Comparison of ENCODE assay signal across 18 cellular contexts in genomic region chr17:43849116-43849515, GRCh38. TPM values are rescaled to one million over a fixed set of nuclear protein-coding genes. Genes with fewer than 3 reads are reported as not detected.
DNase-seq lines count a peak whose midpoint lies in the region; ATAC-seq, FAIRE-seq and TF ChIP-seq lines count a peak whose summit lies in the region.
"Had no signal": no experiment of that assay in that cellular context is flagged by ENCODE, and none has a peak within 500 bp of the region (broad histone marks: within the 10 kb centered on the region; RNA-seq: fewer than 3 reads in every experiment).

No MANE protein-coding gene starts in this region.

- H3K4me1 ChIP-seq in heart left ventricle (peaks cover 0 to 25% (median 8%) of the 10 kb centered on the region in 12 donors), right atrium auricular region (peaks cover 0 to 15% of the 10 kb centered on the region in 2 donors), Peyer's patch (no peaks in the 10 kb centered on the region), ovary (ENCODE audit: insufficient read depth) (no peaks in the 10 kb centered on the region)

- intact Hi-C loops in heart left ventricle (cut with DNase I), result loop anchor here in 8 of 10 donors (5.0 to 10.0 kb wide), 4 partner anchors 67 to 154 kb away; partner anchors contain the start of genes CFAP97D1 (in 2 of the 8) and DUSP3 (in 2 of the 8)
- intact Hi-C loops in posterior vena cava (cut with DNase I), result loop anchor here in 1 of 2 donors (10.0 kb wide), 1 partner anchor 154 kb away; no protein-coding TSS in a partner anchor
- intact Hi-C loops in ovary (cut with DNase I), result loop anchor here in 1 of 4 donors (10.0 kb wide), 2 partner anchors 74 to 154 kb away; partner anchors contain the start of gene DUSP3

- H3K9me3 ChIP-seq in heart left ventricle (no peaks in the 10 kb centered on the region), right atrium auricular region (no peaks in the 10 kb centered on the region), Peyer's patch (no peaks in the 10 kb centered on the region), ovary (no peaks in the 10 kb centered on the region)
- H3K9me3 ChIP-seq: BLaER1 treated with 17β-estradiol and CSF1 and Interleukin-3, amounts not matched to agents 10 nM and 100 nM; HAP-1 had no signal

- TF ChIP-seq POLR2A in heart left ventricle (IDR thresholded peaks at IDR 0.05) (no peak), Peyer's patch (IDR thresholded peaks at IDR 0.05) (no peak), ovary (IDR thresholded peaks at IDR 0.05) (no peak)

- H3K27ac ChIP-seq in heart left ventricle, result peak overlapping the region in 6 of 12 donors; percentile 9 to 81 (median 73)
- H3K27ac ChIP-seq in right atrium auricular region, result no peak overlapping the region
- no peak overlapping the region for H3K27ac ChIP-seq in Peyer's patch
- no peak overlapping the region for H3K27ac ChIP-seq in ovary
- H3K27ac ChIP-seq: BLaER1 treated with 17β-estradiol and CSF1 and Interleukin-3, amounts not matched to agents 10 nM and 100 nM had no signal

- TF ChIP-seq CTCF in heart left ventricle (IDR thresholded peaks at IDR 0.05) (no peak), right atrium auricular region (IDR thresholded peaks at IDR 0.05) (no peak), Peyer's patch (IDR thresholded peaks at IDR 0.05) (no peak), ovary (IDR thresholded peaks at IDR 0.05) (no peak)

- FAIRE-seq in urothelium cell line (lab: Jason Lieb, UNC), result peak; percentile 50
- FAIRE-seq: GM19239 had no signal

- 84 to 94% (median 91%) methylated on average over 3 to 8 of the region's 8 CpGs for WGBS in heart left ventricle, 4 donors
- 91 to 93% (median 93%) methylated on average over 8 of the region's 8 CpGs for WGBS in ovary, 3 donors

- no peaks in the 10 kb centered on the region for H3K27me3 ChIP-seq in heart left ventricle
- H3K27me3 ChIP-seq in right atrium auricular region, result no peaks in the 10 kb centered on the region
- no peaks in the 10 kb centered on the region for H3K27me3 ChIP-seq in Peyer's patch
- no peaks in the 10 kb centered on the region for H3K27me3 ChIP-seq in ovary
- H3K27me3 ChIP-seq: BLaER1 treated with 17β-estradiol and CSF1 and Interleukin-3, amounts not matched to agents 10 nM and 100 nM had no signal

- H3K36me3 ChIP-seq in heart left ventricle, result no peaks in the 10 kb centered on the region
- H3K36me3 ChIP-seq in right atrium auricular region, result no peaks in the 10 kb centered on the region
- no peaks in the 10 kb centered on the region for H3K36me3 ChIP-seq in Peyer's patch
- no peaks in the 10 kb centered on the region for H3K36me3 ChIP-seq in ovary
- H3K36me3 ChIP-seq: BLaER1 treated with 17β-estradiol and CSF1 and Interleukin-3, amounts not matched to agents 10 nM and 100 nM; HAP-1 had no signal

- no peak for TF ChIP-seq EP300 in ovary (IDR thresholded peaks at IDR 0.05)

- ATAC-seq in heart left ventricle, result no peak
- ATAC-seq in HG02571 (IDR thresholded peaks at IDR 0.05; ENCODE audit: unreplicated experiment), result no peak

- H3K4me3 ChIP-seq in heart left ventricle, result peak overlapping the region in 11 of 12 donors; percentile 23 to 58 (median 47)
- H3K4me3 ChIP-seq in right atrium auricular region, result peak overlapping the region in 1 of 2 donors; percentile 37
- H3K4me3 ChIP-seq in Peyer's patch, result no peak overlapping the region
- no peak overlapping the region for H3K4me3 ChIP-seq in ovary
- H3K4me3 ChIP-seq: BLaER1 treated with 17β-estradiol and CSF1 and Interleukin-3, amounts not matched to agents 10 nM and 100 nM; HAP-1 had no signal

- DNase-seq in heart left ventricle, result no peak
- no peak for DNase-seq in right atrium auricular region (ENCODE audit: low spot score)
- DNase-seq in Peyer's patch, result peak in 2 of 3 donors; percentile 23 to 28
- DNase-seq in posterior vena cava (ENCODE audit: low spot score), result peak; percentile 52
- no peak for DNase-seq in urothelium cell line (ENCODE audit: low spot score)
- DNase-seq in ovary, result no peak
- DNase-seq: ACHN; CD4-positive, CD25-positive, alpha-beta regulatory T cell; DMS53; GF-D8; GOT3; IMR-90 had no signal

RNA-seq across cellular contexts. Expression of gene CD300LG, which starts 2.1 kb away (rescaled TPM):
- 10 to 100 TPM in 7 of 9 donors, 1 to 10 TPM in 2; 7.3 to 85.8 (median 19.9) TPM for total RNA-seq in heart left ventricle
- 10 to 100 TPM; 15.5 to 37.2 TPM for polyA plus RNA-seq in heart left ventricle
- 10 to 100 TPM; 11.8 to 30.4 TPM for total RNA-seq in right atrium auricular region
- total RNA-seq in Peyer's patch, result under 1 TPM in 1 of 4 donors, not detected in 3; 0.54 TPM
- 1 to 10 TPM; 3.5 to 5.1 TPM for total RNA-seq in posterior vena cava
- total RNA-seq in ovary, result 1 to 10 TPM in 5 of 7 donors, under 1 TPM in 2; 0.13 to 6.8 (median 1.2) TPM
- polyA plus RNA-seq in ovary, result 1 to 10 TPM; 3.4 to 5.6 TPM
- total RNA-seq: A172; CD4-positive, CD25-positive, alpha-beta regulatory T cell; HT-29; IMR-90 had no signal
- polyA plus RNA-seq: CD4-positive, CD25-positive, alpha-beta regulatory T cell; IMR-90 had no signal

RNA-seq across cellular contexts. Expression of gene MPP3, which starts 16.2 kb away (rescaled TPM):
- total RNA-seq in heart left ventricle (10 to 100 TPM; 13.8 to 70.2 (median 25.3) TPM), right atrium auricular region (10 to 100 TPM; 35.0 to 36.2 TPM), Peyer's patch (10 to 100 TPM in 2 of 4 donors, 1 to 10 TPM in 2; 1.6 to 16.1 (median 10.5) TPM), posterior vena cava (10 to 100 TPM in 1 of 2 donors, 1 to 10 TPM in 1; 8.5 to 10.2 TPM), ovary (10 to 100 TPM in 1 of 7 donors, 1 to 10 TPM in 6; 2.7 to 17.2 (median 4.4) TPM)
- polyA plus RNA-seq in heart left ventricle (10 to 100 TPM; 40.0 to 45.4 TPM), ovary (1 to 10 TPM; 2.7 to 2.9 TPM)
- total RNA-seq: CD4-positive, CD25-positive, alpha-beta regulatory T cell had no signal
- polyA plus RNA-seq: CD4-positive, CD25-positive, alpha-beta regulatory T cell had no signal

RNA-seq across cellular contexts. Expression of gene MPP2, which starts 58.2 kb away (rescaled TPM):
- total RNA-seq in heart left ventricle (10 to 100 TPM; 10.4 to 22.3 (median 15.4) TPM), right atrium auricular region (10 to 100 TPM; 11.9 to 15.6 TPM), Peyer's patch (1 to 10 TPM in 2 of 4 donors, under 1 TPM in 1, not detected in 1; 0.53 to 1.3 (median 1.2) TPM), posterior vena cava (10 to 100 TPM; 11.4 to 15.5 TPM), ovary (1 to 10 TPM; 3.3 to 6.5 (median 5.6) TPM)
- polyA plus RNA-seq in heart left ventricle (10 to 100 TPM in 1 of 2 donors, 1 to 10 TPM in 1; 6.7 to 12.8 TPM), ovary (1 to 10 TPM; 2.6 to 2.9 TPM)

Comparison
In these comparisons a context has a peak if more than half of its experiments do, and no peak if none do; other contexts are left out.
1. DNase-seq: peak in Peyer's patch (2 of 3) and posterior vena cava (single experiment); none in heart left ventricle (0 of 5), right atrium auricular region (single experiment), urothelium cell line (single experiment) and ovary (0 of 5).
2. H3K4me3 ChIP-seq: peak in heart left ventricle (11 of 12); none in Peyer's patch (0 of 4) and ovary (single experiment).